15 cellular contexts compared by ENCODE assay signal in the genomic region with DNA sequence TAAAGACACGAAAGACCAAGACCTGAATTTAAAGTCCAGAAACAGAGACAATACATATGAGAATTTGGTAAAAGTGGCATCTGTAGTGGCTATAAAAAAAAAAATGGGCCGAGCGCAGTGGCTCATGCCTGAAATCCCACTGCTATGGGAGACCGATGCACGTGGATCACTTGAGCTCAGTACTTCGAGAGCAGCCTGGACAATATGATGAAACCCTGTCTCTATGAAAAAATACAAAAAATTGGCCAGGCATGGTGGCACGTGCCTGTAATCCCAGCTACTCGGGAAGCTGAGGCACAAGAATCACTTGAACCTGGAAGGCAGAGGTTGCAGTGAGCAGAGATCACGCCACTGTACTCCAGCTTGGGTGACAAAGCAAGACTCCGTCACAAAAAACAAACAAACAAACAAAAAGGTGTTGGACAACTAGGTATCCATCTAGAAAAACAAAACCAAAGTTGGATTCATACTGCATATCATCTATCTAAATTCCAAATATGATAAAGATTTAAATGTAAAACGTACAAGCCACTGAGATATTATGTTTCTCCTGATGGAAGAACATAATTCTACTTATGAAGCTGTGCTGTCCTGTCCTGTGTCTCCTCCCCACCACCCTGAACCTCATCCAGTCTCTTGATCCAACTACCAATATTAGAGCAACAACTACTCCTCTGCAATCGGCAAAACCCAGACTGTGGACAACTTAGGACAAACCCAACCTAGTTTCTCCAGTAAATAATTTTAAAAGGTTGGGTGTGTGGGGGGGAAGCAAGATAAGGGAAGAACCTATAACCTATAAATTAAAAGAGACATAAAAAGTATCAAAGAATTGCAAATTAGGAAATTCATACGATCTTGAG. TPM values are rescaled to one million over a fixed set of nuclear protein-coding genes. Genes with fewer than 3 reads are reported as not detected.
DNase-seq lines count a peak whose midpoint lies in the region; ATAC-seq, FAIRE-seq and TF ChIP-seq lines count a peak whose summit lies in the region.
"Had no signal": no experiment of that assay in that cellular context is flagged by ENCODE, and none has a peak within 500 bp of the region (broad histone marks: within the 10 kb centered on the region; RNA-seq: fewer than 3 reads in every experiment).

No MANE protein-coding gene starts in this region.

- TF ChIP-seq CTCF in natural killer cell (IDR thresholded peaks at IDR 0.05) (no peak), astrocyte (IDR thresholded peaks at IDR 0.05; ENCODE audit: insufficient read depth, low read depth, low read length) (no peak)

- H3K4me1 ChIP-seq in astrocyte (ENCODE audit: insufficient read depth, low read length), result peaks cover 16% of the 10 kb centered on the region

- H3K36me3 ChIP-seq in astrocyte (ENCODE audit: insufficient read depth, low read length), result no peaks in the 10 kb centered on the region
- H3K36me3 ChIP-seq: HAP-1 had no signal

- H3K4me1 Mint-ChIP-seq in activated T-cell treated with anti-CD3 and anti-CD28 coated beads, Interleukin-2, amount 50 U/mL, for 72 hours (ENCODE audit: low read depth), result peaks cover 41% of the 10 kb centered on the region
- peaks cover 13% of the 10 kb centered on the region for H3K4me1 Mint-ChIP-seq in activated T-cell treated with anti-CD3 and anti-CD28 coated beads, Interleukin-2, amount 50 U/mL, for 4 hours (ENCODE audit: low read depth)
- peaks cover 16 to 18% of the 10 kb centered on the region in 2 donors for H3K4me1 Mint-ChIP-seq in natural killer cell treated with Interleukin-12 subunit alpha and Interleukin-12 subunit beta and Interleukin-15 and Interleukin-18, amount 100 ng/mL, for 72 hours (ENCODE audit: low read depth in 2 of 2)
- H3K4me1 Mint-ChIP-seq in natural killer cell (peaks cover 5 to 11% of the 10 kb centered on the region in 2 donors), astrocyte (ENCODE audit: low read depth, unreplicated experiment) (peaks cover 29% of the 10 kb centered on the region)

- FAIRE-seq in astrocyte (lab: Jason Lieb, UNC), result no peak
- FAIRE-seq: HTR-8/SVneo had no signal

- no peak overlapping the region for H3K27ac ChIP-seq in astrocyte (ENCODE audit: low read depth, low read length)
- H3K27ac ChIP-seq: BLaER1 treated with 17β-estradiol and CSF1 and Interleukin-3, amounts not matched to agents 10 nM and 100 nM had no signal

- ATAC-seq in activated T-cell treated with anti-CD3 and anti-CD28 coated beads, Interleukin-2, amount 50 U/mL, for 72 hours (replicated peaks in 1 of 2), result no peak
- no peak for ATAC-seq in activated T-cell treated with anti-CD3 and anti-CD28 coated beads, Interleukin-2, amount 50 U/mL, for 4 hours
- ATAC-seq in natural killer cell treated with Interleukin-12 subunit alpha and Interleukin-12 subunit beta and Interleukin-15 and Interleukin-18, amount 100 ng/mL, for 72 hours, result no peak
- ATAC-seq in natural killer cell, result no peak

- peaks cover 11 to 14% of the 10 kb centered on the region in 2 donors for H3K36me3 Mint-ChIP-seq in activated T-cell treated with anti-CD3 and anti-CD28 coated beads, Interleukin-2, amount 50 U/mL, for 72 hours (ENCODE audit: insufficient read depth in 2 of 2)
- H3K36me3 Mint-ChIP-seq in activated T-cell treated with anti-CD3 and anti-CD28 coated beads, Interleukin-2, amount 50 U/mL, for 4 hours (ENCODE audit: insufficient read depth), result peaks cover 36% of the 10 kb centered on the region
- peaks cover 16% of the 10 kb centered on the region for H3K36me3 Mint-ChIP-seq in natural killer cell treated with Interleukin-12 subunit alpha and Interleukin-12 subunit beta and Interleukin-15 and Interleukin-18, amount 100 ng/mL, for 72 hours
- H3K36me3 Mint-ChIP-seq in natural killer cell, result peaks cover 8% of the 10 kb centered on the region
- peaks cover 12% of the 10 kb centered on the region for H3K36me3 Mint-ChIP-seq in astrocyte (ENCODE audit: low read depth, unreplicated experiment)

- H3K9me3 Mint-ChIP-seq in activated T-cell treated with anti-CD3 and anti-CD28 coated beads, Interleukin-2, amount 50 U/mL, for 72 hours, result no peaks in the 10 kb centered on the region
- H3K9me3 Mint-ChIP-seq in activated T-cell treated with anti-CD3 and anti-CD28 coated beads, Interleukin-2, amount 50 U/mL, for 4 hours, result no peaks in the 10 kb centered on the region
- H3K9me3 Mint-ChIP-seq in natural killer cell treated with Interleukin-12 subunit alpha and Interleukin-12 subunit beta and Interleukin-15 and Interleukin-18, amount 100 ng/mL, for 72 hours, result no peaks in the 10 kb centered on the region
- H3K9me3 Mint-ChIP-seq in natural killer cell, result no peaks in the 10 kb centered on the region
- no peaks in the 10 kb centered on the region for H3K9me3 Mint-ChIP-seq in astrocyte (ENCODE audit: unreplicated experiment)
- H3K9me3 Mint-ChIP-seq: CD4-positive, CD25-positive, alpha-beta regulatory T cell had no signal

- no peak overlapping the region for H3K4me3 Mint-ChIP-seq in activated T-cell treated with anti-CD3 and anti-CD28 coated beads, Interleukin-2, amount 50 U/mL, for 72 hours
- no peak overlapping the region for H3K4me3 Mint-ChIP-seq in activated T-cell treated with anti-CD3 and anti-CD28 coated beads, Interleukin-2, amount 50 U/mL, for 4 hours
- no peak overlapping the region for H3K4me3 Mint-ChIP-seq in natural killer cell treated with Interleukin-12 subunit alpha and Interleukin-12 subunit beta and Interleukin-15 and Interleukin-18, amount 100 ng/mL, for 72 hours
- no peak overlapping the region for H3K4me3 Mint-ChIP-seq in natural killer cell
- H3K4me3 Mint-ChIP-seq in astrocyte (ENCODE audit: unreplicated experiment), result no peak overlapping the region
- H3K4me3 Mint-ChIP-seq: CD4-positive, CD25-positive, alpha-beta regulatory T cell had no signal

- H3K27ac Mint-ChIP-seq in activated T-cell treated with anti-CD3 and anti-CD28 coated beads, Interleukin-2, amount 50 U/mL, for 72 hours, result peak overlapping the region; percentile 63
- H3K27ac Mint-ChIP-seq in natural killer cell treated with Interleukin-12 subunit alpha and Interleukin-12 subunit beta and Interleukin-15 and Interleukin-18, amount 100 ng/mL, for 72 hours, result peak overlapping the region; percentile 65 to 74
- H3K27ac Mint-ChIP-seq in natural killer cell (peak overlapping the region in 1 of 2 donors; percentile 25), astrocyte (ENCODE audit: unreplicated experiment) (peak overlapping the region; percentile 5)

- H3K9me3 ChIP-seq in astrocyte (ENCODE audit: insufficient read depth, low read depth, low read length), result no peaks in the 10 kb centered on the region
- H3K9me3 ChIP-seq: BLaER1 treated with 17β-estradiol and CSF1 and Interleukin-3, amounts not matched to agents 10 nM and 100 nM; HAP-1 had no signal

- no peaks in the 10 kb centered on the region for H3K27me3 Mint-ChIP-seq in activated T-cell treated with anti-CD3 and anti-CD28 coated beads, Interleukin-2, amount 50 U/mL, for 72 hours (ENCODE audit: low read depth)
- H3K27me3 Mint-ChIP-seq in activated T-cell treated with anti-CD3 and anti-CD28 coated beads, Interleukin-2, amount 50 U/mL, for 4 hours (ENCODE audit: low read depth), result no peaks in the 10 kb centered on the region
- H3K27me3 Mint-ChIP-seq in natural killer cell treated with Interleukin-12 subunit alpha and Interleukin-12 subunit beta and Interleukin-15 and Interleukin-18, amount 100 ng/mL, for 72 hours, result no peaks in the 10 kb centered on the region
- H3K27me3 Mint-ChIP-seq in natural killer cell (ENCODE audit: low read depth in 2 of 2) (no peaks in the 10 kb centered on the region), astrocyte (ENCODE audit: low read depth, unreplicated experiment) (no peaks in the 10 kb centered on the region)
- H3K27me3 Mint-ChIP-seq: CD4-positive, CD25-positive, alpha-beta regulatory T cell had no signal

- no peak for DNase-seq in activated T-cell treated with anti-CD3 and anti-CD28 coated beads, Interleukin-2, amount 50 U/mL, for 72 hours
- DNase-seq in activated T-cell treated with anti-CD3 and anti-CD28 coated beads, Interleukin-2, amount 50 U/mL, for 4 hours, result no peak
- DNase-seq in natural killer cell treated with Interleukin-12 subunit alpha and Interleukin-12 subunit beta and Interleukin-15 and Interleukin-18, amount 100 ng/mL, for 72 hours (ENCODE audit: low spot score), result no peak
- DNase-seq in natural killer cell (no peak), astrocyte (ENCODE audit: low read depth) (no peak), NOMO-1 (lab: John Stamatoyannopoulos, UW; ENCODE audit: unreplicated experiment in 2 of 2) (no peak)
- no peak for DNase-seq in stimulated activated naive CD4-positive, alpha-beta T cell (lab: John Stamatoyannopoulos, UW)
- DNase-seq: ACHN; CD4-positive, CD25-positive, alpha-beta regulatory T cell; DMS53; GF-D8; GOT3 had no signal

- no peak overlapping the region for H3K9ac ChIP-seq in astrocyte (ENCODE audit: low read length)
- H3K9ac ChIP-seq: BLaER1 treated with 17β-estradiol and CSF1 and Interleukin-3, amounts not matched to agents 10 nM and 100 nM had no signal

- H3K4me3 ChIP-seq in astrocyte (ENCODE audit: insufficient read depth, low read depth, low read length), result no peak overlapping the region
- H3K4me3 ChIP-seq: BLaER1 treated with 17β-estradiol and CSF1 and Interleukin-3, amounts not matched to agents 10 nM and 100 nM; HAP-1 had no signal

- H3K27me3 ChIP-seq in astrocyte (ENCODE audit: insufficient read depth, low read length), result no peaks in the 10 kb centered on the region
- H3K27me3 ChIP-seq: BLaER1 treated with 17β-estradiol and CSF1 and Interleukin-3, amounts not matched to agents 10 nM and 100 nM had no signal

- no peak overlapping the region for H2AFZ ChIP-seq in astrocyte (ENCODE audit: low read depth, low read length)

- H3K79me2 ChIP-seq in astrocyte (ENCODE audit: insufficient read depth, low read length), result no peaks in the 10 kb centered on the region

- no peak overlapping the region for H3K4me2 ChIP-seq in astrocyte (ENCODE audit: low read length)
- H3K4me2 ChIP-seq: BLaER1 treated with 17β-estradiol and CSF1 and Interleukin-3, amounts not matched to agents 10 nM and 100 nM had no signal

- no peaks in the 10 kb centered on the region for H4K20me1 ChIP-seq in astrocyte (ENCODE audit: insufficient read depth, low read length)
- H4K20me1 ChIP-seq: BLaER1 treated with 17β-estradiol and CSF1 and Interleukin-3, amounts not matched to agents 10 nM and 100 nM had no signal

- intact Hi-C loops in natural killer cell (cut with micrococcal nuclease), result no loop called here

RNA-seq across cellular contexts. Expression of a gene that starts 53.7 kb away (rescaled TPM):
- 10 to 100 TPM; 54.2 to 55.9 TPM for total RNA-seq in activated T-cell treated with anti-CD3 and anti-CD28 coated beads, Interleukin-2, amount 50 U/mL, for 72 hours
- 10 to 100 TPM; 52.2 to 61.1 (median 52.5) TPM for total RNA-seq in activated T-cell treated with anti-CD3 and anti-CD28 coated beads, Interleukin-2, amount 50 U/mL, for 4 hours
- 10 to 100 TPM; 48.3 to 65.2 TPM for total RNA-seq in natural killer cell treated with Interleukin-12 subunit alpha and Interleukin-12 subunit beta and Interleukin-15 and Interleukin-18, amount 100 ng/mL, for 72 hours
- total RNA-seq in natural killer cell (10 to 100 TPM; 37.5 to 55.2 (median 43.0) TPM), astrocyte (71.0 and 72.5 TPM in 2 replicates)
